15 cellular contexts compared by ENCODE assay signal in genomic region chr5:135216813-135217154, GRCh38.
DNase-seq lines count a peak whose midpoint lies in the region; ATAC-seq and TF ChIP-seq lines count a peak whose summit lies in the region.
"Had no signal": no experiment of that assay in that cellular context is flagged by ENCODE, and none has a peak within 500 bp of the region (broad histone marks: within the 10 kb centered on the region; RNA-seq: fewer than 3 reads in every experiment).

No MANE protein-coding gene starts in this region.

- H3K9me3 ChIP-seq in osteoblast (ENCODE audit: low read depth, low read length) = no peaks in the 10 kb centered on the region

- no peaks in the 10 kb centered on the region for H3K36me3 ChIP-seq in osteoblast (ENCODE audit: insufficient read depth, low read length)

- no peak overlapping the region for H3K4me3 ChIP-seq in osteoblast (ENCODE audit: insufficient read depth, low read length)

- no peaks in the 10 kb centered on the region for H3K27me3 ChIP-seq in osteoblast (ENCODE audit: insufficient read depth, low read length)

- H3K4me1 ChIP-seq in osteoblast (ENCODE audit: insufficient read depth, low read length) = no peaks in the 10 kb centered on the region

- ATAC-seq in HG02840 (IDR thresholded peaks at IDR 0.05; ENCODE audit: low FRiP score, unreplicated experiment) = no peak
- ATAC-seq: HCT116, HepG2 had no signal

- no peak for TF ChIP-seq CTCF in osteoblast (IDR thresholded peaks at IDR 0.05; ENCODE audit: extremely low read depth, low read depth, low read length)

- no peak overlapping the region for H3K27ac ChIP-seq in osteoblast (ENCODE audit: low read depth, low read length)
- H3K27ac ChIP-seq: C4-2B had no signal

- DNase-seq in NCI-H2227 (lab: John Stamatoyannopoulos, UW; ENCODE audit: unreplicated experiment) (peak; percentile 22), NCI-H2227 treated with DMSO at 0.1 percent for 48 hours (lab: John Stamatoyannopoulos, UW) (no peak), COR-L47 (lab: John Stamatoyannopoulos, UW) (peak; percentile 31), NCI-H774 (lab: John Stamatoyannopoulos, UW) (peak; percentile 56), osteoblast (ENCODE audit: insufficient read length, low spot score, missing footprints) (peak; percentile 61), cerebellar cortex (ENCODE audit: low spot score) (no peak)
- DNase-seq in activated effector memory CD4-positive, alpha-beta T cell treated with anti-CD3 and anti-CD28 coated beads, Interleukin-2, amount 50 U/mL, for 16 hours = no peak
- DNase-seq: CD4-positive, alpha-beta memory T cell; DMS153; DND-41; GF-D8 had no signal

- no peak overlapping the region for H2AFZ ChIP-seq in osteoblast (ENCODE audit: low read length)

- H4K20me1 ChIP-seq in osteoblast (ENCODE audit: insufficient read depth, low read length) = no peaks in the 10 kb centered on the region

- H3K4me2 ChIP-seq in osteoblast (ENCODE audit: insufficient read depth, low read length) = no peak overlapping the region

- no peaks in the 10 kb centered on the region for H3K79me2 ChIP-seq in osteoblast (ENCODE audit: insufficient read depth, low read length)

Comparison
In these comparisons a context has a peak if more than half of its experiments do, and no peak if none do; other contexts are left out.
1. DNase-seq: peak in NCI-H2227 (single experiment), COR-L47 (single experiment), NCI-H774 (single experiment) and osteoblast (single experiment); none in NCI-H2227 treated with DMSO at 0.1 percent for 48 hours (single experiment), cerebellar cortex (single experiment) and activated effector memory CD4-positive, alpha-beta T cell treated with anti-CD3 and anti-CD28 coated beads, Interleukin-2, amount 50 U/mL, for 16 hours (single experiment).